In genomic region chr3:32280262-32280910, GRCh38 we compare ENCODE assay signal across 20 cellular contexts.
"Had no signal": no experiment of that assay in that cellular context is flagged by ENCODE, and none has a peak within 500 bp of the region (broad histone marks: within the 10 kb centered on the region; RNA-seq: fewer than 3 reads in every experiment).

No MANE protein-coding gene starts in this region.

- H3K4me2 ChIP-seq: neural progenitor cell had no signal

- H3K27me3 ChIP-seq: heart right ventricle, neural progenitor cell, right atrium auricular region, upper lobe of left lung had no signal

- H2AFZ ChIP-seq: neural progenitor cell had no signal

- H3K4me3 ChIP-seq: heart right ventricle, lower lobe of right lung, neural progenitor cell, psoas muscle, right atrium auricular region, upper lobe of left lung had no signal

- H3K36me3 ChIP-seq: heart right ventricle, lower lobe of right lung, neural progenitor cell, right atrium auricular region, upper lobe of left lung had no signal

- H3K9me3 ChIP-seq: heart right ventricle, lower lobe of right lung, psoas muscle, right atrium auricular region, upper lobe of left lung had no signal

- ATAC-seq: activated CD4-positive, CD25-positive, alpha-beta regulatory T cell treated with anti-CD3 and anti-CD28 coated beads, Interleukin-2, amount 50 U/mL, for 24 hours; heart right ventricle; left colon; lower lobe of right lung; naive thymus-derived CD8-positive, alpha-beta T cell; psoas muscle; stimulated activated naive CD8-positive, alpha-beta T cell treated with anti-CD3 and anti-CD28 coated beads, Interleukin-15, Interleukin-2, amounts not matched to agents 100 U/mL and 50 U/mL, for 24 hours had no signal

- H3K9ac ChIP-seq: neural progenitor cell had no signal

- FAIRE-seq: colon, keratinocyte had no signal

- H3K4me1 ChIP-seq: neural progenitor cell, psoas muscle had no signal

- H3K27ac ChIP-seq: epithelial cell of prostate, heart right ventricle, lower lobe of right lung, neural progenitor cell, psoas muscle, right atrium auricular region, upper lobe of left lung, VCaP had no signal

- DNase-seq: activated CD4-positive, alpha-beta memory T cell treated with anti-CD3 and anti-CD28 coated beads, Interleukin-2, amount 10 ng/mL, durations not matched to agents 7 days and 5 days; activated CD4-positive, alpha-beta T cell treated with anti-CD3 and anti-CD28 coated beads, Interleukin-2, amount 10 ng/mL, durations not matched to agents 24 days and 14 days; activated gamma-delta T cell treated with Interleukin-2 at 50 U/mL for 16 hours; anterior cingulate cortex; central memory CD4-positive, alpha-beta T cell; heart right ventricle; left colon; lower lobe of right lung; naive thymus-derived CD8-positive, alpha-beta T cell; psoas muscle; stimulated activated CD4-positive, alpha-beta T cell treated with anti-CD3 and anti-CD28 coated beads, Interleukin-4, amount 100 ng/mL, for 24 hours; stimulated activated naive CD8-positive, alpha-beta T cell treated with anti-CD3 and anti-CD28 coated beads, Interleukin-15, Interleukin-2, amounts not matched to agents 100 U/mL and 50 U/mL, for 24 hours; upper lobe of left lung had no signal
